23 cellular contexts compared by ENCODE assay signal in genomic region chr4:175884048-175884447, GRCh38.
"Had no signal": no experiment of that assay in that cellular context is flagged by ENCODE, and none has a peak within 500 bp of the region (broad histone marks: within the 10 kb centered on the region; RNA-seq: fewer than 3 reads in every experiment).

No MANE protein-coding gene starts in this region.

- H3K9me3 ChIP-seq: gastrocnemius medialis, ovary, prostate gland, upper lobe of left lung had no signal

- DNase-seq: activated CD4-positive, alpha-beta T cell treated with anti-CD3 and anti-CD28 coated beads for 4 hours; activated CD4-positive, alpha-beta T cell treated with anti-CD3 and anti-CD28 coated beads, Interleukin-2, amount 50 U/mL, for 48 hours; activated CD4-positive, CD25-positive, alpha-beta regulatory T cell; activated CD8-positive, alpha-beta memory T cell treated with anti-CD3 and anti-CD28 coated beads, Interleukin-2, amount 50 U/mL, for 48 hours; activated naive CD4-positive, alpha-beta T cell treated with Interleukin-2 at 50 U/mL for 16 hours; activated naive CD8-positive, alpha-beta T cell treated with anti-CD3 and anti-CD28 coated beads for 36 hours; activated T-cell treated with anti-CD3 and anti-CD28 coated beads, Interleukin-2, amount 50 U/mL, for 4 hours; effector CD8-positive, alpha-beta T cell; erythroblast; gastrocnemius medialis; head of caudate nucleus; hypothalamus; midbrain; ovary; stimulated activated CD4-positive, alpha-beta T cell treated with anti-CD3 and anti-CD28 coated beads, Interleukin-4, amount 100 ng/mL, for 24 hours; stimulated activated naive CD4-positive, alpha-beta T cell treated with Interleukin-2 at 50 U/mL for 16 hours; T-helper 17 cell; upper lobe of left lung had no signal

- H3K4me3 ChIP-seq: gastrocnemius medialis, ovary, prostate gland, right atrium auricular region, thoracic aorta, upper lobe of left lung had no signal

- FAIRE-seq: islet of Langerhans had no signal

- ATAC-seq: activated T-cell treated with anti-CD3 and anti-CD28 coated beads, Interleukin-2, amount 50 U/mL, for 4 hours; gastrocnemius medialis; natural killer cell treated with Interleukin-12 subunit alpha and Interleukin-12 subunit beta and Interleukin-15 and Interleukin-18, amount 100 ng/mL, for 72 hours; T-helper 17 cell had no signal

- H3K4me1 ChIP-seq: gastrocnemius medialis, prostate gland, right atrium auricular region, upper lobe of left lung had no signal

- H3K27me3 ChIP-seq: gastrocnemius medialis, ovary, right atrium auricular region, upper lobe of left lung had no signal

- H3K27ac ChIP-seq: gastrocnemius medialis, ovary, prostate gland, right atrium auricular region, thoracic aorta, upper lobe of left lung had no signal

- H3K36me3 ChIP-seq: gastrocnemius medialis, ovary, prostate gland, right atrium auricular region, thoracic aorta, upper lobe of left lung had no signal
